Comparison of ENCODE assay signal across 20 cellular contexts in genomic region chr1:114296413-114296812, GRCh38.
DNase-seq lines count a peak whose midpoint lies in the region; ATAC-seq and TF ChIP-seq lines count a peak whose summit lies in the region.
"Had no signal": no experiment of that assay in that cellular context is flagged by ENCODE, and none has a peak within 500 bp of the region (broad histone marks: within the 10 kb centered on the region; RNA-seq: fewer than 3 reads in every experiment).

No MANE protein-coding gene starts in this region.

- H3K27me3 ChIP-seq in GM23338 (ENCODE audit: insufficient read depth): 0 out of 2 replicates have a peak, but pooled peaks cover 4% of the 10 kb centered on the region

- no peaks in the 10 kb centered on the region for H3K9me3 ChIP-seq in T-helper 17 cell (ENCODE audit: control insufficient read depth, low read length, poor library complexity, severe bottlenecking)
- H3K9me3 ChIP-seq: A549 had no signal

- peak overlapping the region; percentile 19; the same call in 1 of the 2 replicates for H2AFZ ChIP-seq in GM23338

- no peaks in the 10 kb centered on the region for H3K36me3 Mint-ChIP-seq in GM23338 (ENCODE audit: low read depth)
- peaks cover 2% of the 10 kb centered on the region for H3K36me3 Mint-ChIP-seq in T-helper 17 cell (ENCODE audit: low read depth)
- no peaks in the 10 kb centered on the region for H3K36me3 Mint-ChIP-seq in central memory CD8-positive, alpha-beta T cell (ENCODE audit: insufficient read depth)
- H3K36me3 Mint-ChIP-seq in nephron (ENCODE audit: low read depth): no peaks in the 10 kb centered on the region
- H3K36me3 Mint-ChIP-seq in glutamatergic neuron (ENCODE audit: unreplicated experiment): no peaks in the 10 kb centered on the region
- H3K36me3 Mint-ChIP-seq: CD4-positive, alpha-beta memory T cell had no signal

- H3K4me2 ChIP-seq in GM23338: no peak overlapping the region
- H3K4me2 ChIP-seq: A549 had no signal

- H3K27ac Mint-ChIP-seq in GM23338: no peak overlapping the region; the same call in 1 of the 2 replicates
- peak overlapping the region; percentile 74 for H3K27ac Mint-ChIP-seq in T-helper 17 cell
- H3K27ac Mint-ChIP-seq in central memory CD8-positive, alpha-beta T cell (ENCODE audit: low read depth): peak overlapping the region; percentile 50
- H3K27ac Mint-ChIP-seq in nephron: peak overlapping the region; percentile 48 to 99 (median 75)
- no peak overlapping the region for H3K27ac Mint-ChIP-seq in glutamatergic neuron (ENCODE audit: unreplicated experiment)

- 0 out of 3 replicates have a peak, but pooled peaks cover under 1% of the 10 kb centered on the region for H3K9me3 Mint-ChIP-seq in GM23338
- no peaks in the 10 kb centered on the region for H3K9me3 Mint-ChIP-seq in central memory CD8-positive, alpha-beta T cell
- H3K9me3 Mint-ChIP-seq in nephron: no peaks in the 10 kb centered on the region
- H3K9me3 Mint-ChIP-seq in glutamatergic neuron (ENCODE audit: unreplicated experiment): no peaks in the 10 kb centered on the region
- H3K9me3 Mint-ChIP-seq: CD4-positive, alpha-beta memory T cell had no signal

- H3K79me2 ChIP-seq in GM23338 (replicated peaks; ENCODE audit: insufficient read depth): no peaks in the 10 kb centered on the region

- TF ChIP-seq CTCF in GM23338 (conservative IDR thresholded peaks at IDR 0.05; ENCODE audit: low read depth in 2 of 2): no peak
- no peak for TF ChIP-seq CTCF in nephron (IDR thresholded peaks at IDR 0.05; ENCODE audit: unreplicated experiment in 3 of 3)
- no peak for TF ChIP-seq CTCF in glutamatergic neuron (IDR thresholded peaks at IDR 0.05; ENCODE audit: partially characterized antibody, unreplicated experiment)

- H3K4me3 Mint-ChIP-seq in GM23338 (no peak overlapping the region), T-helper 17 cell (no peak overlapping the region), nephron (no peak overlapping the region), glutamatergic neuron (ENCODE audit: unreplicated experiment) (no peak overlapping the region)
- no peak overlapping the region for H3K4me3 Mint-ChIP-seq in central memory CD8-positive, alpha-beta T cell
- H3K4me3 Mint-ChIP-seq: CD4-positive, alpha-beta memory T cell had no signal

- H3K4me1 ChIP-seq in GM23338 (ENCODE audit: insufficient read depth): peaks cover 15% of the 10 kb centered on the region
- H3K4me1 ChIP-seq: A549 had no signal

- H3K9me2 ChIP-seq in GM23338 (ENCODE audit: insufficient read depth): peaks cover 16% of the 10 kb centered on the region

- H3F3A ChIP-seq in GM23338 (replicated peaks; ENCODE audit: low read depth): no peaks in the 10 kb centered on the region

- no peak overlapping the region for H3K27ac ChIP-seq in GM23338 (ENCODE audit: low read depth)
- H3K27ac ChIP-seq: A549 had no signal

- H4K20me1 ChIP-seq in GM23338 (replicated peaks; ENCODE audit: insufficient read depth): no peaks in the 10 kb centered on the region

- H3K36me3 ChIP-seq in GM23338 (ENCODE audit: insufficient read depth): no peaks in the 10 kb centered on the region

- H3K27me3 Mint-ChIP-seq in GM23338 (ENCODE audit: insufficient read depth, low read depth, poor library complexity) (peaks cover 3% of the 10 kb centered on the region), T-helper 17 cell (peaks cover 34% of the 10 kb centered on the region), nephron (ENCODE audit: low read depth) (no peaks in the 10 kb centered on the region), glutamatergic neuron (ENCODE audit: unreplicated experiment) (no peaks in the 10 kb centered on the region)
- H3K27me3 Mint-ChIP-seq in central memory CD8-positive, alpha-beta T cell: no peaks in the 10 kb centered on the region

- DNase-seq in GM23338 (ENCODE audit: low spot score) (no peak), T-helper 17 cell (no peak), glutamatergic neuron (no peak)
- no peak for DNase-seq in central memory CD8-positive, alpha-beta T cell (ENCODE audit: low spot score in 2 of 2)
- DNase-seq: 8988T; C1 segment of cervical spinal cord; Calu3; CD4-positive, alpha-beta memory T cell; COR-L47; DMS53; DMS79 treated with DMSO at 0.1 percent for 48 hours; GF-D8; GOT3; H7; HCEC 1CT had no signal

- H3K4me1 Mint-ChIP-seq in GM23338: peaks cover 13% of the 10 kb centered on the region
- H3K4me1 Mint-ChIP-seq in T-helper 17 cell: peaks cover 13% of the 10 kb centered on the region
- peaks cover 18% of the 10 kb centered on the region for H3K4me1 Mint-ChIP-seq in central memory CD8-positive, alpha-beta T cell
- peaks cover 64% of the 10 kb centered on the region for H3K4me1 Mint-ChIP-seq in nephron
- no peaks in the 10 kb centered on the region for H3K4me1 Mint-ChIP-seq in glutamatergic neuron (ENCODE audit: low read depth, unreplicated experiment)

- ATAC-seq in GM23338 (peak; percentile 39; the same call in 1 of the 3 replicates), T-helper 17 cell (no peak), HG03135 (IDR thresholded peaks at IDR 0.05; ENCODE audit: unreplicated experiment) (no peak), GM21529 (IDR thresholded peaks at IDR 0.05; ENCODE audit: unreplicated experiment) (no peak), GM18870 (IDR thresholded peaks at IDR 0.05; ENCODE audit: unreplicated experiment) (no peak)
- ATAC-seq in central memory CD8-positive, alpha-beta T cell (replicated peaks; ENCODE audit: extremely low read depth, poor library complexity, severe bottlenecking): no peak
- ATAC-seq: A549 had no signal

- no peak overlapping the region for H3K4me3 ChIP-seq in GM23338
- H3K4me3 ChIP-seq: A549 had no signal

TF ChIP-seq in GM23338, 12 proteins besides CTCF, POLR2A, EP300 and RAD21:
- TF ChIP-seq POLR2AphosphoS5 (IDR thresholded peaks at IDR 0.05; ENCODE audit: low read depth): no peak
- no peak for TF ChIP-seq JUNB (IDR thresholded peaks at IDR 0.05; ENCODE audit: unreplicated experiment)
- TF ChIP-seq, protein P1, sequence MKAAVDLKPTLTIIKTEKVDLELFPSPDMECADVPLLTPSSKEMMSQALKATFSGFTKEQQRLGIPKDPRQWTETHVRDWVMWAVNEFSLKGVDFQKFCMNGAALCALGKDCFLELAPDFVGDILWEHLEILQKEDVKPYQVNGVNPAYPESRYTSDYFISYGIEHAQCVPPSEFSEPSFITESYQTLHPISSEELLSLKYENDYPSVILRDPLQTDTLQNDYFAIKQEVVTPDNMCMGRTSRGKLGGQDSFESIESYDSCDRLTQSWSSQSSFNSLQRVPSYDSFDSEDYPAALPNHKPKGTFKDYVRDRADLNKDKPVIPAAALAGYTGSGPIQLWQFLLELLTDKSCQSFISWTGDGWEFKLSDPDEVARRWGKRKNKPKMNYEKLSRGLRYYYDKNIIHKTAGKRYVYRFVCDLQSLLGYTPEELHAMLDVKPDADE (IDR thresholded peaks at IDR 0.05): no peak
- TF ChIP-seq CREB1 (CRISPR knock-in tag; IDR thresholded peaks at IDR 0.05; ENCODE audit: low read depth): no peak
- TF ChIP-seq STAT1 (IDR thresholded peaks at IDR 0.05; ENCODE audit: unreplicated experiment): no peak

Comparison
In these comparisons a context has a peak if more than half of its experiments do, and no peak if none do; other contexts are left out.
1. H3K27ac Mint-ChIP-seq: peak in T-helper 17 cell (single experiment), central memory CD8-positive, alpha-beta T cell (single experiment) and nephron (3 of 3); none in GM23338 (single experiment) and glutamatergic neuron (single experiment).